ENCODE assay signal across 8 cellular contexts in genomic region chr7:127650842-127651555, GRCh38. TPM values are rescaled to one million over a fixed set of nuclear protein-coding genes. Genes with fewer than 3 reads are reported as not detected.
DNase-seq lines count a peak whose midpoint lies in the region; ATAC-seq, FAIRE-seq and TF ChIP-seq lines count a peak whose summit lies in the region.

No MANE protein-coding gene starts in this region.

- H4K20me1 ChIP-seq in K562 (replicated peaks; ENCODE audit: control insufficient read depth, insufficient read depth, low read length) = peaks cover 28% of the 10 kb centered on the region

- H3K27me3 ChIP-seq in K562 (ENCODE audit: control insufficient read depth in 2 of 2, insufficient read depth in 2 of 2, low read length in 2 of 2) = no peaks in the 10 kb centered on the region
- no peaks in the 10 kb centered on the region for H3K27me3 ChIP-seq in subcutaneous abdominal adipose tissue (ENCODE audit: control insufficient read depth in 5 of 5, insufficient read depth in 4 of 5, low read length in 5 of 5)

- peak overlapping the region; percentile 90 for H2AFZ ChIP-seq in K562 (ENCODE audit: low read depth, low read length)

- intact Hi-C loops in K562 (cut with micrococcal nuclease) = loop anchor here (5.0 kb wide), 4 partner anchors 64 to 336 kb away; partner anchors contain the start of genes ARF5 and GCC1

- H3K4me1 ChIP-seq in K562 (replicated peaks in 1 of 2; ENCODE audit: control insufficient read depth in 2 of 2, insufficient read depth in 2 of 2, low read length in 2 of 2) (peaks cover 17 to 57% of the 10 kb centered on the region in 2 experiments), subcutaneous abdominal adipose tissue (ENCODE audit: control insufficient read depth in 5 of 5, insufficient read depth in 5 of 5, low read length in 5 of 5) (peaks cover 0 to 45% (median 42%) of the 10 kb centered on the region in 5 donors)

- ATAC-seq in K562 = peak; percentile 4

- POLR2A ChIA-PET in K562 (lab: Yijun Ruan, JAX) = interaction anchor here (0.6 to 3.4 kb wide), 15 partner anchors 9 to 485 kb away, joined by 3 to 16 read pairs (median 3); partner anchors contain the start of gene GCC1

- peak; percentile 6 for FAIRE-seq in K562 (lab: Jason Lieb, UNC)

- peak overlapping the region; percentile 86 for H3K4me3 ChIP-seq in K562
- H3K4me3 ChIP-seq in subcutaneous abdominal adipose tissue (ENCODE audit: low read depth in 1 of 5, low read length in 5 of 5) = peak overlapping the region; percentile 69 to 94 (median 91)

- peak overlapping the region; percentile 90 for H3K27ac ChIP-seq in K562 (ENCODE audit: extremely low read depth, low read depth, low read length)
- H3K27ac ChIP-seq in subcutaneous abdominal adipose tissue (ENCODE audit: low read depth, low read length) = peak overlapping the region; percentile 95

- no peak for TF ChIP-seq CTCF in K562 (IDR thresholded peaks at IDR 0.05 in 2 of 3, conservative IDR thresholded peaks at IDR 0.05 in 1 of 3; ENCODE audit: insufficient read depth in 2 of 3, low read depth in 1 of 3, low read length in 3 of 3)

- no peak for TF ChIP-seq EP300 in K562 (IDR thresholded peaks at IDR 0.05; ENCODE audit: low read length)

- H3K9me3 ChIP-seq in K562 (replicated peaks; ENCODE audit: control insufficient read depth, insufficient read depth, low read depth, low read length) = no peaks in the 10 kb centered on the region
- no peaks in the 10 kb centered on the region for H3K9me3 ChIP-seq in subcutaneous abdominal adipose tissue (ENCODE audit: control insufficient read depth in 5 of 5, low read length in 5 of 5)

- no peak for TF ChIP-seq POLR2A in K562 (conservative IDR thresholded peaks at IDR 0.05)

- DNase-seq in NCI-H1694 treated with DMSO at 0.1 percent for 48 hours (lab: John Stamatoyannopoulos, UW) = peak; percentile 44
- no peak for DNase-seq in NCI-H1694 (lab: John Stamatoyannopoulos, UW)
- DNase-seq in NCI-H1092 treated with DMSO at 0.1 percent for 48 hours (lab: John Stamatoyannopoulos, UW) = peak; percentile 88
- DNase-seq in K562 (ENCODE audit: extremely low read depth in 1 of 4, low spot score in 3 of 4) = no peak
- peak; percentile 51 for DNase-seq in iPS-NIHi7 (ENCODE audit: extremely low spot score)
- no peak for DNase-seq in HK-2 (ENCODE audit: unreplicated experiment)
- DNase-seq in LoVo (ENCODE audit: low spot score) = no peak

- BruUV-seq in K562 (replicated peaks; lab: Mats Ljungman, UMichigan) = TSS peak; percentile 98

- in situ Hi-C loops in K562 (cut with MboI) = no loop called here

- H3K9me1 ChIP-seq in K562 (ENCODE audit: control insufficient read depth, insufficient read depth, low read length) = peaks cover 13% of the 10 kb centered on the region

- WGBS in K562 (ENCODE audit: insufficient coverage, low coverage, missing lambda C conversion rate) = 49% methylated on average over 29 of the region's 29 CpGs

- H3K79me2 ChIP-seq in K562 (ENCODE audit: control insufficient read depth, insufficient read depth, low read length) = peaks cover 49% of the 10 kb centered on the region

- peaks cover 25% of the 10 kb centered on the region for H3K36me3 ChIP-seq in K562 (ENCODE audit: control insufficient read depth, insufficient read depth, low read length)
- no peaks in the 10 kb centered on the region for H3K36me3 ChIP-seq in subcutaneous abdominal adipose tissue (ENCODE audit: control insufficient read depth in 5 of 5, insufficient read depth in 5 of 5, low read length in 5 of 5)

- H3K9ac ChIP-seq in K562 (ENCODE audit: insufficient read depth in 1 of 2, low read depth in 2 of 2, low read length in 2 of 2) (peak overlapping the region; percentile 90 to 94), subcutaneous abdominal adipose tissue (ENCODE audit: low read length in 5 of 5) (peak overlapping the region; percentile 66 to 93 (median 83))

- TF ChIP-seq RAD21 in K562 (CRISPR knock-in tag; conservative IDR thresholded peaks at IDR 0.05 in 1 of 2, IDR thresholded peaks at IDR 0.05 in 1 of 2) = no peak; a peak in 1 of 4 replicates

- CTCF ChIA-PET in K562 (lab: Yijun Ruan, JAX; ENCODE audit: low intra/inter-chr PET ratio) = interaction anchor here (0.6 kb wide), 2 partner anchors 10 to 37 kb away, joined by 3 to 6 read pairs; no protein-coding TSS in a partner anchor

- H3K4me2 ChIP-seq in K562 (ENCODE audit: insufficient read depth, low read length) = peak overlapping the region; percentile 96

TF ChIP-seq in K562, 482 proteins besides CTCF, POLR2A, EP300 and RAD21 (continues in another document):
- no peak for TF ChIP-seq MXI1 (IDR thresholded peaks at IDR 0.05; ENCODE audit: low read depth, low read length)
- 0 out of 2 replicates have a peak, but pooled peaks have one; percentile 23 for TF ChIP-seq ELF4 (CRISPR knock-in tag; IDR thresholded peaks at IDR 0.05)
- peak; percentile 4; the same call in 1 of the 2 replicates for TF ChIP-seq HINFP (tag; conservative IDR thresholded peaks at IDR 0.05; ENCODE audit: low read depth)
- no peak for TF ChIP-seq CEBPB (tag; IDR thresholded peaks at IDR 0.05)
- peak; percentile 97; the same call in 1 of the 2 replicates for TF ChIP-seq THRAP3 (IDR thresholded peaks at IDR 0.05; ENCODE audit: borderline replicate concordance)
- TF ChIP-seq ZNF232 (CRISPR knock-in tag; IDR thresholded peaks at IDR 0.05) = peak; percentile 66; the same call in 1 of the 2 replicates

RNA-seq across cellular contexts. Expression of gene SND1, which starts 1.0 kb away (rescaled TPM):
- total RNA-seq in K562 (2011; cell fraction: chromatin; rRNA removed; ENCODE audit: low replicate concordance) = 728 and 962 TPM in 2 replicates
- total RNA-seq in K562 (2011; cell fraction: nucleolus; rRNA removed) = 223 and 275 TPM in 2 replicates
- 410 and 447 TPM in 2 replicates for total RNA-seq in K562 (2011; cell fraction: nucleoplasm; rRNA removed)
- 197 and 206 TPM in 2 replicates for total RNA-seq in K562 (2014; rRNA removed)
- 158 and 173 TPM in 2 replicates for total RNA-seq in K562 (2014; rRNA removed; fragmentation: Illumina TruSeq; extraction: Trizol)
- total RNA-seq in K562 (2015; rRNA removed; fragmentation: Illumina TruSeq; extraction: Trizol) = 211 and 215 TPM in 2 replicates
- 307 and 314 TPM in 2 replicates for total RNA-seq in K562 (2021)
- 164 and 203 TPM in 2 replicates for polyA plus RNA-seq in K562 (2011; rRNA removed)
- 159 and 180 TPM in 2 replicates for polyA plus RNA-seq in K562 (2011; cell fraction: cytosol; rRNA removed)
- polyA plus RNA-seq in K562 (2011; cell fraction: nucleus; rRNA removed) = 130 and 146 TPM in 2 replicates
- polyA plus RNA-seq in K562 (2012) = 220 and 458 TPM in 2 replicates
- 191 and 200 TPM in 2 replicates for polyA plus RNA-seq in K562 (2014; fragmentation: Illumina TruSeq; extraction: Trizol)
- polyA plus RNA-seq in K562 (2014; fragmentation: Nextera tagmentation; extraction: Ambion mirVana) = 10 to 100 TPM; 46.5 to 87.6 TPM
- 143 and 157 TPM in 2 replicates for polyA plus RNA-seq in K562 (2014; rRNA removed)
- polyA minus RNA-seq in K562 (2011; rRNA and poly(A)+ RNA removed) = 438 and 467 TPM in 2 replicates
- 214 and 244 TPM in 2 replicates for polyA minus RNA-seq in K562 (2011; cell fraction: cytosol; rRNA and poly(A)+ RNA removed)
- polyA minus RNA-seq in K562 (2011; cell fraction: nucleus; rRNA and poly(A)+ RNA removed) = 190 and 337 TPM in 2 replicates

RNA-seq across cellular contexts. Expression of gene PAX4, which starts 33.1 kb away (rescaled TPM):
- not detected in 2 replicates for total RNA-seq in K562 (2011; cell fraction: chromatin; rRNA removed; ENCODE audit: low replicate concordance)
- total RNA-seq in K562 (2011; cell fraction: nucleolus; rRNA removed) = not detected in 2 replicates
- not detected in 2 replicates for total RNA-seq in K562 (2011; cell fraction: nucleoplasm; rRNA removed)
- not detected in 2 replicates for total RNA-seq in K562 (2014; rRNA removed)
- total RNA-seq in K562 (2014; rRNA removed; fragmentation: Illumina TruSeq; extraction: Trizol) = not detected in 2 replicates
- total RNA-seq in K562 (2015; rRNA removed; fragmentation: Illumina TruSeq; extraction: Trizol) = not detected in 2 replicates
- not detected in 2 replicates for total RNA-seq in K562 (2021)
- polyA plus RNA-seq in K562 (2011; rRNA removed) = not detected in 2 replicates
- polyA plus RNA-seq in K562 (2011; cell fraction: cytosol; rRNA removed) = not detected in 2 replicates
- polyA plus RNA-seq in K562 (2011; cell fraction: nucleus; rRNA removed) = not detected in 2 replicates
- not detected in 2 replicates for polyA plus RNA-seq in K562 (2012)
- polyA plus RNA-seq in K562 (2014; fragmentation: Illumina TruSeq; extraction: Trizol) = not detected in 2 replicates
- not detected for polyA plus RNA-seq in K562 (2014; fragmentation: Nextera tagmentation; extraction: Ambion mirVana)
- polyA plus RNA-seq in K562 (2014; rRNA removed) = not detected in 2 replicates
- not detected in 2 replicates for polyA minus RNA-seq in K562 (2011; rRNA and poly(A)+ RNA removed)
- polyA minus RNA-seq in K562 (2011; cell fraction: cytosol; rRNA and poly(A)+ RNA removed) = not detected in 2 replicates
- polyA minus RNA-seq in K562 (2011; cell fraction: nucleus; rRNA and poly(A)+ RNA removed) = not detected in 2 replicates

RNA-seq across cellular contexts. Expression of gene FSCN3, which starts 57.5 kb away (rescaled TPM):
- total RNA-seq in K562 (2011; cell fraction: chromatin; rRNA removed; ENCODE audit: low replicate concordance) = 6.8 and 9.8 TPM in 2 replicates
- 9.3 and 9.5 TPM in 2 replicates for total RNA-seq in K562 (2011; cell fraction: nucleolus; rRNA removed)
- 9.0 and 11.7 TPM in 2 replicates for total RNA-seq in K562 (2011; cell fraction: nucleoplasm; rRNA removed)
- total RNA-seq in K562 (2014; rRNA removed) = 0.69 and 2.0 TPM in 2 replicates
- total RNA-seq in K562 (2014; rRNA removed; fragmentation: Illumina TruSeq; extraction: Trizol) = 2.0 and 3.0 TPM in 2 replicates
- 0.49 and 0.76 TPM in 2 replicates for total RNA-seq in K562 (2015; rRNA removed; fragmentation: Illumina TruSeq; extraction: Trizol)
- total RNA-seq in K562 (2021) = 0.40 and 0.55 TPM in 2 replicates
- polyA plus RNA-seq in K562 (2011; rRNA removed) = 0.21 and 0.30 TPM in 2 replicates
- polyA plus RNA-seq in K562 (2011; cell fraction: cytosol; rRNA removed) = 0.09 and 0.77 TPM in 2 replicates
- polyA plus RNA-seq in K562 (2011; cell fraction: nucleus; rRNA removed) = 0.95 and 1.2 TPM in 2 replicates
- polyA plus RNA-seq in K562 (2012) = 0.17 and 0.21 TPM in 2 replicates
- 1.1 and 1.7 TPM in 2 replicates for polyA plus RNA-seq in K562 (2014; fragmentation: Illumina TruSeq; extraction: Trizol)
- polyA plus RNA-seq in K562 (2014; fragmentation: Nextera tagmentation; extraction: Ambion mirVana) = not detected
- 3.8 and 4.2 TPM in 2 replicates for polyA plus RNA-seq in K562 (2014; rRNA removed)
- polyA minus RNA-seq in K562 (2011; rRNA and poly(A)+ RNA removed) = 1.3 and 1.8 TPM in 2 replicates
- polyA minus RNA-seq in K562 (2011; cell fraction: cytosol; rRNA and poly(A)+ RNA removed) = not detected in 2 replicates
- 2.6 and 3.2 TPM in 2 replicates for polyA minus RNA-seq in K562 (2011; cell fraction: nucleus; rRNA and poly(A)+ RNA removed)

Comparison
In these comparisons a context has a peak if more than half of its experiments do, and no peak if none do; other contexts are left out.
1. DNase-seq: peak in NCI-H1694 treated with DMSO at 0.1 percent for 48 hours (single experiment), NCI-H1092 treated with DMSO at 0.1 percent for 48 hours (single experiment) and iPS-NIHi7 (single experiment); none in NCI-H1694 (single experiment), K562 (0 of 4), HK-2 (single experiment) and LoVo (single experiment).